In the genomic region with DNA sequence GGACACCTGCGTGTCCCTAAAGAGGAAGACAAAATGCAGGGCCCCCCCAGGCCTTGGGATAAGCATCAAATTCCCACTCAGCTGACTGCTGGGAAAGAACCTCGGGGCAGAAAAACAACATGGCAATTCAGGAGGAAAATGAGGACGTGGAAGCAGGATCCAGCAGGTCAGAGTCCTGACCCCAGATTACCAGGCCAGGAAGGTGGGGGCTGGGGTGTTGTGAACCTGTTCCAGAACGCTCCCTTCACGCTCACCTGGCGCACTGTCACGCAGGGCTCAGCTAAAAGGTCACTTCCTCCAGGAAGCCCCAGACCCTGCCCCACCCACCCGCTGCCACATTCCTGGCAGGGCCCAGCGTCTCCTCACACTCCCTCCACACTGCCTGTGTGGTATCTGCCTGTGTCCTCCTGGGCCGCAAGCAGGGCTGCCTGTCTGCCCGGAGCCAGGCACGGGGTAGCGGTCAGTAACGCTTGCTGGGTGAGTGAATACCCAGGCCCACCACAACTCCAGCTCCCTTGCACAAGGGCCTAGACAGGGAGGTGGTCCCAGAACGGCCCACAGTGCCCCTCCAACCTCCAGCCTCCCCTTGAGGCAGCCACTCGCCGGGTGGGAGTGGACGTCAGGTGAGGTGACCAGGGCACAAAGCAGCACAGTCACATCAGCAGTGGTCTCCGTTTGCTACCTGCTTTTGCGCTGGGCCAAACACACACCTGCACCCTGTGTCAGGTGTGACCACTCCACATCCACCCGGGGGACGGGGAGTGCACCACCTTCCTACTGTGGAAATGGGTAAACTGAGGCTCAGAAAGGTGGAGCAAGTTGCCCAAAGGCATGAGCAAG, we compare ENCODE assay signal across 14 cellular contexts. TPM values are rescaled to one million over a fixed set of nuclear protein-coding genes. Genes with fewer than 3 reads are reported as not detected.
DNase-seq lines count a peak whose midpoint lies in the region; ATAC-seq, FAIRE-seq and TF ChIP-seq lines count a peak whose summit lies in the region.
"Had no signal": no experiment of that assay in that cellular context is flagged by ENCODE, and none has a peak within 500 bp of the region (broad histone marks: within the 10 kb centered on the region; RNA-seq: fewer than 3 reads in every experiment).

No MANE protein-coding gene starts in this region.

- ATAC-seq in GM12878 (no peak), right lobe of liver (peak; percentile 72 to 77 (median 75)), HG02588 (IDR thresholded peaks at IDR 0.05; ENCODE audit: unreplicated experiment) (no peak), GM21526 (IDR thresholded peaks at IDR 0.05; ENCODE audit: low FRiP score, unreplicated experiment) (no peak), HG03354 (IDR thresholded peaks at IDR 0.05; ENCODE audit: poor library complexity, severe bottlenecking, unreplicated experiment) (no peak)
- ATAC-seq in stimulated activated memory B cell treated with anti-CD40 and anti-IgM and Interleukin-4, amounts not matched to agents 10 μg/mL and 1 μg/mL and 100 μg/mL, for 72 hours = no peak

- no peak overlapping the region for H3K9ac ChIP-seq in GM12878 (ENCODE audit: control insufficient read depth, insufficient read depth, low read length)

- H3K9me3 ChIP-seq in GM12878 (replicated peaks; ENCODE audit: control insufficient read depth, insufficient read depth, low read length) (no peaks in the 10 kb centered on the region), right lobe of liver (no peaks in the 10 kb centered on the region)

- DNase-seq in HuH-7 (ENCODE audit: low spot score) = peak; percentile 71
- DNase-seq in GM12878 (ENCODE audit: low read depth, low spot score) = no peak
- DNase-seq in right lobe of liver = peak; percentile 86 to 93 (median 88)
- DNase-seq: activated CD4-positive, alpha-beta T cell treated with anti-CD3 and anti-CD28 coated beads, Interleukin-2, amount 50 U/mL, for 4 hours; CD4-positive, CD25-positive, alpha-beta regulatory T cell; Karpas-422; NCI-H1417; NK-92 treated with Interleukin-12 subunit alpha and Interleukin-12 subunit beta, amount 100 ng/mL, for 24 hours; SHP77; T1000 had no signal

- peaks cover 87% of the 10 kb centered on the region for H3K4me1 Mint-ChIP-seq in stimulated activated memory B cell treated with anti-CD40 and anti-IgM and Interleukin-4, amounts not matched to agents 10 μg/mL and 1 μg/mL and 100 μg/mL, for 72 hours
- H3K4me1 Mint-ChIP-seq: CD4-positive, CD25-positive, alpha-beta regulatory T cell had no signal

- intact Hi-C loops in GM12878 (cut with micrococcal nuclease; ENCODE audit: unreplicated experiment) (no loop called here), right lobe of liver (cut with DNase I) (loop anchor here in 1 of 2 donors (10.0 kb wide), 1 partner anchor 89 kb away; no protein-coding TSS in a partner anchor)

- peaks cover 3 to 6% of the 10 kb centered on the region in 2 experiments; a peak in 3 of 4 replicates for H3K36me3 ChIP-seq in GM12878 (ENCODE audit: control insufficient read depth in 2 of 2, insufficient read depth in 2 of 2, low read length in 1 of 2)
- H3K36me3 ChIP-seq in right lobe of liver = no peaks in the 10 kb centered on the region

- H2AFZ ChIP-seq in GM12878 (ENCODE audit: control insufficient read depth, low read depth, low read length) = no peak overlapping the region

- FAIRE-seq in GM12878 (lab: Jason Lieb, UNC) = no peak

- TF ChIP-seq EP300 in GM12878 (IDR thresholded peaks at IDR 0.05; ENCODE audit: borderline replicate concordance in 1 of 2, control insufficient read depth in 1 of 2, low read depth in 2 of 2, low read length in 2 of 2) = no peak

- H3K27me3 Mint-ChIP-seq in stimulated activated memory B cell treated with anti-CD40 and anti-IgM and Interleukin-4, amounts not matched to agents 10 μg/mL and 1 μg/mL and 100 μg/mL, for 72 hours = no peaks in the 10 kb centered on the region
- H3K27me3 Mint-ChIP-seq: CD4-positive, CD25-positive, alpha-beta regulatory T cell had no signal

- TF ChIP-seq CTCF in GM12878 (IDR thresholded peaks at IDR 0.05 in 2 of 3, conservative IDR thresholded peaks at IDR 0.05 in 1 of 3; ENCODE audit: control insufficient read depth in 2 of 3, extremely low read depth in 1 of 3, insufficient read depth in 1 of 3, low read depth in 3 of 3, low read length in 3 of 3) (no peak), right lobe of liver (IDR thresholded peaks at IDR 0.05) (no peak)

- H3K27me3 ChIP-seq in GM12878 (replicated peaks in 1 of 2; ENCODE audit: control insufficient read depth in 2 of 2, insufficient read depth in 2 of 2, low read length in 1 of 2) (no peaks in the 10 kb centered on the region), right lobe of liver (no peaks in the 10 kb centered on the region)

- WGBS in GM12878 (ENCODE audit: insufficient coverage, insufficient replicate concordance, low lambda C conversion rate, missing lambda C conversion rate) = 64% methylated on average over 22 of the region's 22 CpGs
- 15% methylated on average over 2 of the region's 22 CpGs for WGBS in right lobe of liver (ENCODE audit: insufficient coverage, low coverage, low lambda C conversion rate, missing lambda C conversion rate)

- H3K27ac Mint-ChIP-seq in stimulated activated memory B cell treated with anti-CD40 and anti-IgM and Interleukin-4, amounts not matched to agents 10 μg/mL and 1 μg/mL and 100 μg/mL, for 72 hours = peak overlapping the region; percentile 66
- H3K27ac Mint-ChIP-seq: CD4-positive, CD25-positive, alpha-beta regulatory T cell had no signal

- H3K4me2 ChIP-seq in GM12878 (ENCODE audit: control insufficient read depth, insufficient read depth) = peak overlapping the region; percentile 40

- in situ Hi-C loops in GM12878 (cut with MboI) = no loop called here

- CTCF ChIA-PET in GM12878 (lab: Yijun Ruan, JAX) = no interaction called here

- H3K4me3 ChIP-seq in GM12878 (no peak overlapping the region), right lobe of liver (no peak overlapping the region)

- BruUV-seq in GM12878 (replicated peaks; lab: Mats Ljungman, UMichigan) = no TSS peak

- H4K20me1 ChIP-seq in GM12878 (ENCODE audit: control insufficient read depth, insufficient read depth) = no peaks in the 10 kb centered on the region

- POLR2A ChIA-PET in GM12878 (lab: Charles Lee) = interaction anchor here (2.1 kb wide), 1 partner anchor 17 kb away, joined by 5 read pairs; no protein-coding TSS in a partner anchor

- H3K4me1 ChIP-seq in GM12878 (ENCODE audit: control insufficient read depth, insufficient read depth, low read length) (peaks cover 36% of the 10 kb centered on the region), right lobe of liver (peaks cover 0 to 64% (median 32%) of the 10 kb centered on the region in 4 donors)

- no peak overlapping the region for H3K27ac ChIP-seq in GM12878 (ENCODE audit: control insufficient read depth, insufficient read depth)
- peak overlapping the region; percentile 58 to 84 (median 69) for H3K27ac ChIP-seq in right lobe of liver

- H3K79me2 ChIP-seq in GM12878 (ENCODE audit: control insufficient read depth, insufficient read depth, low read length) = peaks cover 89% of the 10 kb centered on the region

- RAD21 ChIA-PET in GM12878 (lab: Charles Lee; ENCODE audit: unreplicated experiment) = no interaction called here

- TF ChIP-seq RAD21 in GM12878 (IDR thresholded peaks at IDR 0.05; ENCODE audit: insufficient read depth, low read depth, low read length) = no peak

- H3K4me3 Mint-ChIP-seq in stimulated activated memory B cell treated with anti-CD40 and anti-IgM and Interleukin-4, amounts not matched to agents 10 μg/mL and 1 μg/mL and 100 μg/mL, for 72 hours = peak overlapping the region; percentile 71
- H3K4me3 Mint-ChIP-seq: CD4-positive, CD25-positive, alpha-beta regulatory T cell had no signal

- H3K9me3 Mint-ChIP-seq in stimulated activated memory B cell treated with anti-CD40 and anti-IgM and Interleukin-4, amounts not matched to agents 10 μg/mL and 1 μg/mL and 100 μg/mL, for 72 hours = no peaks in the 10 kb centered on the region

- SMC1A ChIA-PET in GM12878 (lab: Charles Lee; ENCODE audit: uncharacterized antibody, unreplicated experiment) = interaction anchor here (0.7 to 1.0 kb wide), 2 partner anchors 9 to 18 kb away, joined by 3 read pairs; no protein-coding TSS in a partner anchor

- TF ChIP-seq POLR2A in GM12878 (IDR thresholded peaks at IDR 0.05; ENCODE audit: low read depth, low read length) (no peak), right lobe of liver (IDR thresholded peaks at IDR 0.05) (peak; percentile 52)

- no peaks in the 10 kb centered on the region for H3K36me3 Mint-ChIP-seq in stimulated activated memory B cell treated with anti-CD40 and anti-IgM and Interleukin-4, amounts not matched to agents 10 μg/mL and 1 μg/mL and 100 μg/mL, for 72 hours
- H3K36me3 Mint-ChIP-seq: CD4-positive, CD25-positive, alpha-beta regulatory T cell had no signal

RNA-seq across cellular contexts. Expression of a gene that starts 18.1 kb away (rescaled TPM):
- total RNA-seq in GM12878 (2013; cell fraction: nucleolus; rRNA removed) = 39.5 and 41.0 TPM in 2 replicates
- total RNA-seq in GM12878 (2014; rRNA removed) = 15.4 and 17.3 TPM in 2 replicates
- total RNA-seq in GM12878 (2014; rRNA removed; fragmentation: Illumina TruSeq; extraction: Trizol) = 17.8 and 18.1 TPM in 2 replicates
- 36.0 and 43.9 TPM in 2 replicates for total RNA-seq in GM12878 (2021)
- 11.0 TPM for polyA plus RNA-seq in GM12878 (2011; ENCODE audit: low read depth)
- 9.7 and 13.3 TPM in 2 replicates for polyA plus RNA-seq in GM12878 (2011; rRNA removed)
- 16.2 and 18.8 TPM in 2 replicates for polyA plus RNA-seq in GM12878 (2011; cell fraction: cytosol; rRNA removed)
- 37.5 and 42.0 TPM in 2 replicates for polyA plus RNA-seq in GM12878 (2011; cell fraction: nucleus; rRNA removed)
- polyA plus RNA-seq in GM12878 (2012) = 24.7 and 27.4 TPM in 2 replicates
- 16.1 and 23.6 TPM in 2 replicates for polyA plus RNA-seq in GM12878 (2014; fragmentation: Illumina TruSeq; extraction: Trizol)
- under 1 TPM; 0.13 to 0.53 TPM for polyA plus RNA-seq in GM12878 (2014; fragmentation: Nextera tagmentation; extraction: Ambion mirVana)
- polyA plus RNA-seq in GM12878 (2014; rRNA removed) = 26.7 and 30.9 TPM in 2 replicates
- polyA plus RNA-seq in GM12878 (2016; fragmentation: Nextera tagmentation; extraction: Ambion mirVana) = 10 to 100 TPM; 13.5 to 16.6 TPM
- polyA minus RNA-seq in GM12878 (2011; rRNA and poly(A)+ RNA removed) = 21.4 and 32.6 TPM in 2 replicates
- 12.7 and 13.9 TPM in 2 replicates for polyA minus RNA-seq in GM12878 (2011; cell fraction: cytosol; rRNA and poly(A)+ RNA removed)
- 11.4 and 17.0 TPM in 2 replicates for polyA minus RNA-seq in GM12878 (2011; cell fraction: nucleus; rRNA and poly(A)+ RNA removed)
- total RNA-seq in right lobe of liver = 10 to 100 TPM; 30.1 to 44.3 (median 34.9) TPM

RNA-seq across cellular contexts. Expression of a gene that starts 51.3 kb away (rescaled TPM):
- total RNA-seq in GM12878 (2013; cell fraction: nucleolus; rRNA removed) = 7.5 and 7.6 TPM in 2 replicates
- total RNA-seq in GM12878 (2014; rRNA removed) = 11.5 and 12.4 TPM in 2 replicates
- 5.4 and 6.3 TPM in 2 replicates for total RNA-seq in GM12878 (2014; rRNA removed; fragmentation: Illumina TruSeq; extraction: Trizol)
- total RNA-seq in GM12878 (2021) = 12.8 and 13.6 TPM in 2 replicates
- 4.9 TPM for polyA plus RNA-seq in GM12878 (2011; ENCODE audit: low read depth)
- 5.6 and 7.0 TPM in 2 replicates for polyA plus RNA-seq in GM12878 (2011; rRNA removed)
- 6.1 and 6.4 TPM in 2 replicates for polyA plus RNA-seq in GM12878 (2011; cell fraction: cytosol; rRNA removed)
- polyA plus RNA-seq in GM12878 (2011; cell fraction: nucleus; rRNA removed) = 5.9 and 7.8 TPM in 2 replicates
- 8.5 and 9.0 TPM in 2 replicates for polyA plus RNA-seq in GM12878 (2012)
- polyA plus RNA-seq in GM12878 (2014; fragmentation: Illumina TruSeq; extraction: Trizol) = 7.6 and 10.0 TPM in 2 replicates
- polyA plus RNA-seq in GM12878 (2014; fragmentation: Nextera tagmentation; extraction: Ambion mirVana) = 1 to 10 TPM; 2.1 to 2.6 TPM
- polyA plus RNA-seq in GM12878 (2014; rRNA removed) = 12.7 and 12.9 TPM in 2 replicates
- 10 to 100 TPM; 13.6 to 13.7 TPM for polyA plus RNA-seq in GM12878 (2016; fragmentation: Nextera tagmentation; extraction: Ambion mirVana)
- 2.2 and 6.0 TPM in 2 replicates for polyA minus RNA-seq in GM12878 (2011; rRNA and poly(A)+ RNA removed)
- polyA minus RNA-seq in GM12878 (2011; cell fraction: cytosol; rRNA and poly(A)+ RNA removed) = 2.3 and 3.2 TPM in 2 replicates
- 5.2 and 6.1 TPM in 2 replicates for polyA minus RNA-seq in GM12878 (2011; cell fraction: nucleus; rRNA and poly(A)+ RNA removed)
- total RNA-seq in right lobe of liver = 1 to 10 TPM; 3.2 to 8.1 (median 5.9) TPM

Comparison
In these comparisons a context has a peak if more than half of its experiments do, and no peak if none do; other contexts are left out.
1. ATAC-seq: peak in right lobe of liver (4 of 4); none in GM12878 (single experiment), stimulated activated memory B cell treated with anti-CD40 and anti-IgM and Interleukin-4, amounts not matched to agents 10 μg/mL and 1 μg/mL and 100 μg/mL, for 72 hours (single experiment), HG02588 (single experiment), GM21526 (single experiment) and HG03354 (single experiment).